ENCODE assay signal across 8 cellular contexts in genomic region chr1:234598974-234599616, GRCh38. TPM values are rescaled to one million over a fixed set of nuclear protein-coding genes. Genes with fewer than 3 reads are reported as not detected.
A peak's percentile ranks its signal among the peaks of the same experiment; 100 is the strongest.
DNase-seq lines count a peak whose midpoint lies in the region; ATAC-seq and TF ChIP-seq lines count a peak whose summit lies in the region.

No MANE protein-coding gene starts in this region.

- no peak for ATAC-seq in effector memory CD8-positive, alpha-beta T cell (replicated peaks)
- ATAC-seq in GM21526 (IDR thresholded peaks at IDR 0.05; ENCODE audit: low FRiP score, unreplicated experiment): no peak

- intact Hi-C loops in OCI-LY7 (cut with micrococcal nuclease; ENCODE audit: unreplicated experiment): loop anchor here (1.0 to 2.0 kb wide), 2 partner anchors 100 to 482 kb away; no protein-coding TSS in a partner anchor

- POLR2A ChIA-PET in OCI-LY7 (lab: Charles Lee): interaction anchor here (0.6 to 2.4 kb wide), 7 partner anchors 80 to 380 kb away, joined by 3 to 14 read pairs (median 4); no protein-coding TSS in a partner anchor

- no peaks in the 10 kb centered on the region for H3K9me3 Mint-ChIP-seq in effector memory CD8-positive, alpha-beta T cell
- H3K9me3 Mint-ChIP-seq in neural crest cell: peaks cover 7% of the 10 kb centered on the region

- H3K4me1 Mint-ChIP-seq in effector memory CD8-positive, alpha-beta T cell (ENCODE audit: low read depth in 2 of 2): peaks cover 24 to 40% of the 10 kb centered on the region in 2 donors
- peaks cover 51% of the 10 kb centered on the region for H3K4me1 Mint-ChIP-seq in neural crest cell

- peak overlapping the region; percentile 83 to 88 for H3K27ac Mint-ChIP-seq in effector memory CD8-positive, alpha-beta T cell
- H3K27ac Mint-ChIP-seq in neural crest cell (ENCODE audit: unreplicated experiment): peak overlapping the region; percentile 69

- peak overlapping the region; percentile 78 to 85 for H3K4me3 Mint-ChIP-seq in effector memory CD8-positive, alpha-beta T cell
- H3K4me3 Mint-ChIP-seq in neural crest cell: peak overlapping the region; percentile 90

- DNase-seq in GF-D8 (lab: John Stamatoyannopoulos, UW) (peak; percentile 49), OCI-LY7 (ENCODE audit: low spot score) (no peak), neural crest cell (ENCODE audit: low read depth, low spot score) (no peak), NK-92 (lab: John Stamatoyannopoulos, UW; ENCODE audit: unreplicated experiment) (no peak), epidermal melanocyte (ENCODE audit: insufficient read length, low spot score) (no peak)
- no peak for DNase-seq in effector memory CD8-positive, alpha-beta T cell
- DNase-seq in stimulated activated CD4-positive, alpha-beta T cell treated with anti-CD3 and anti-CD28 coated beads, Interleukin-4, amount 100 ng/mL, for 24 hours: no peak

- CTCF ChIA-PET in OCI-LY7 (lab: Charles Lee; ENCODE audit: unreplicated experiment): interaction anchor here (1.5 kb wide), 1 partner anchor 13 kb away, joined by 4 read pairs; no protein-coding TSS in a partner anchor

- TF ChIP-seq CTCF in OCI-LY7 (conservative IDR thresholded peaks at IDR 0.05; ENCODE audit: low read length): no peak
- no peak for TF ChIP-seq CTCF in neural crest cell (conservative IDR thresholded peaks at IDR 0.05)

- no peaks in the 10 kb centered on the region for H4K20me1 ChIP-seq in OCI-LY7 (ENCODE audit: insufficient read depth, low read length)

- H3K4me3 ChIP-seq in OCI-LY7 (ENCODE audit: low read depth, low read length, poor library complexity, severe bottlenecking): peak overlapping the region; percentile 69

- peak overlapping the region; percentile 93 for H3K27ac ChIP-seq in OCI-LY7 (ENCODE audit: low read depth, low read length, poor library complexity, severe bottlenecking)

- BruUV-seq in OCI-LY7 (replicated peaks; lab: Mats Ljungman, UMichigan): no TSS peak

- peak overlapping the region; percentile 66; the same call in 1 of the 2 replicates for H2AFZ ChIP-seq in OCI-LY7 (ENCODE audit: low read length)

- no peaks in the 10 kb centered on the region for H3K9me2 ChIP-seq in OCI-LY7 (ENCODE audit: insufficient read depth, low read length)

- peaks cover 62% of the 10 kb centered on the region for H3K4me1 ChIP-seq in OCI-LY7 (ENCODE audit: insufficient read depth, low read length, poor library complexity, severe bottlenecking)

- H3K27me3 Mint-ChIP-seq in effector memory CD8-positive, alpha-beta T cell: no peaks in the 10 kb centered on the region
- H3K27me3 Mint-ChIP-seq in neural crest cell (ENCODE audit: low read depth): no peaks in the 10 kb centered on the region

- H3K9me3 ChIP-seq in OCI-LY7 (ENCODE audit: low read length): peaks cover 8% of the 10 kb centered on the region; the same call in 1 of the 2 replicates

- peaks cover 17% of the 10 kb centered on the region; the same call in 1 of the 2 replicates for H3K79me2 ChIP-seq in OCI-LY7 (ENCODE audit: insufficient read depth, low read depth, low read length)

- H3K36me3 Mint-ChIP-seq in effector memory CD8-positive, alpha-beta T cell (ENCODE audit: insufficient read depth): peaks cover 54% of the 10 kb centered on the region
- H3K36me3 Mint-ChIP-seq in neural crest cell (ENCODE audit: low read depth): no peaks in the 10 kb centered on the region

- H3K36me3 ChIP-seq in OCI-LY7 (ENCODE audit: insufficient read depth, low read length): no peaks in the 10 kb centered on the region

- peak overlapping the region; percentile 88 for H3K4me2 ChIP-seq in OCI-LY7 (ENCODE audit: low read length)

RNA-seq across cellular contexts. Expression of gene IRF2BP2, which starts 10.9 kb away (rescaled TPM):
- 30.2 and 40.6 TPM in 2 replicates for total RNA-seq in OCI-LY7 (2014; rRNA removed; shearing (Covaris generic))
- total RNA-seq in OCI-LY7 (2022): 64.6 and 65.9 TPM in 2 replicates
- total RNA-seq in neural crest cell: 55.6 and 59.9 TPM in 2 replicates
